In genomic region chr14:97057238-97057637, GRCh38 we compare ENCODE assay signal across 9 cellular contexts.
"Had no signal": no experiment of that assay in that cellular context is flagged by ENCODE, and none has a peak within 500 bp of the region (broad histone marks: within the 10 kb centered on the region; RNA-seq: fewer than 3 reads in every experiment).

No MANE protein-coding gene starts in this region.

- DNase-seq: GM23248, GOT3, H9, HCEC 1CT, HFFc6, KBM-7 had no signal

- H3K27ac Mint-ChIP-seq: H9, HFFc6, IgD-negative memory B cell had no signal

- H3K4me3 ChIP-seq: GM23248 had no signal

- H3K4me1 Mint-ChIP-seq: IgD-negative memory B cell had no signal

- ATAC-seq: HepG2 had no signal

- H3K36me3 Mint-ChIP-seq: IgD-negative memory B cell had no signal

- FAIRE-seq: HepG2 had no signal

- H3K4me3 Mint-ChIP-seq: H9, HFFc6, IgD-negative memory B cell had no signal

- H2AFZ ChIP-seq: GM23248 had no signal

- H3K27ac ChIP-seq: GM23248, HL-60 had no signal

- H3K9ac ChIP-seq: GM23248 had no signal
